Comparison of ENCODE assay signal across 21 cellular contexts in genomic region chr16:71914802-71915201, GRCh38. TPM values are rescaled to one million over a fixed set of nuclear protein-coding genes. Genes with fewer than 3 reads are reported as not detected.
DNase-seq lines count a peak whose midpoint lies in the region; ATAC-seq lines count a peak whose summit lies in the region.
"Had no signal": no experiment of that assay in that cellular context is flagged by ENCODE, and none has a peak within 500 bp of the region (broad histone marks: within the 10 kb centered on the region; RNA-seq: fewer than 3 reads in every experiment).

No MANE protein-coding gene starts in this region.

- H3K9me3 Mint-ChIP-seq in activated naive CD8-positive, alpha-beta T cell (ENCODE audit: low read depth) = no peaks in the 10 kb centered on the region
- no peaks in the 10 kb centered on the region for H3K9me3 Mint-ChIP-seq in activated naive CD8-positive, alpha-beta T cell treated with anti-CD3 and anti-CD28 coated beads, Interleukin-2, amount 50 U/mL, for 24 hours
- H3K9me3 Mint-ChIP-seq in activated T-helper 17 cell treated with anti-CD3 and anti-CD28 coated beads, Interleukin-2, amount 50 U/mL, for 72 hours = no peaks in the 10 kb centered on the region
- peaks cover 0 to 2% (median 0%) of the 10 kb centered on the region in 11 donors for H3K9me3 Mint-ChIP-seq in naive thymus-derived CD4-positive, alpha-beta T cell

- H3K9ac ChIP-seq in subcutaneous abdominal adipose tissue (ENCODE audit: low read length in 5 of 5) = no peak overlapping the region

- H3K27ac Mint-ChIP-seq in activated naive CD8-positive, alpha-beta T cell = peak overlapping the region; percentile 76
- no peak overlapping the region for H3K27ac Mint-ChIP-seq in activated naive CD8-positive, alpha-beta T cell treated with anti-CD3 and anti-CD28 coated beads, Interleukin-2, amount 50 U/mL, for 24 hours
- H3K27ac Mint-ChIP-seq in activated T-helper 17 cell treated with anti-CD3 and anti-CD28 coated beads, Interleukin-2, amount 50 U/mL, for 72 hours = peak overlapping the region; percentile 76
- H3K27ac Mint-ChIP-seq in naive thymus-derived CD4-positive, alpha-beta T cell = peak overlapping the region in 7 of 9 donors; percentile 16 to 86 (median 48)

- H3K4me1 ChIP-seq in naive thymus-derived CD4-positive, alpha-beta T cell (ENCODE audit: control insufficient read depth in 2 of 2, insufficient read depth in 2 of 2, low read length in 2 of 2) = peaks cover 10 to 12% of the 10 kb centered on the region in 2 donors
- H3K4me1 ChIP-seq in subcutaneous abdominal adipose tissue (ENCODE audit: control insufficient read depth in 5 of 5, insufficient read depth in 5 of 5, low read length in 5 of 5) = peaks cover 1 to 65% (median 62%) of the 10 kb centered on the region in 5 donors

- no peak overlapping the region for H3K4me3 ChIP-seq in naive thymus-derived CD4-positive, alpha-beta T cell (ENCODE audit: low read length)
- no peak overlapping the region for H3K4me3 ChIP-seq in subcutaneous abdominal adipose tissue (ENCODE audit: low read depth in 1 of 5, low read length in 5 of 5)

- peaks cover 24% of the 10 kb centered on the region for H3K36me3 Mint-ChIP-seq in activated naive CD8-positive, alpha-beta T cell
- peaks cover 53% of the 10 kb centered on the region for H3K36me3 Mint-ChIP-seq in activated naive CD8-positive, alpha-beta T cell treated with anti-CD3 and anti-CD28 coated beads, Interleukin-2, amount 50 U/mL, for 24 hours (ENCODE audit: low read depth)
- peaks cover 96% of the 10 kb centered on the region for H3K36me3 Mint-ChIP-seq in activated T-helper 17 cell treated with anti-CD3 and anti-CD28 coated beads, Interleukin-2, amount 50 U/mL, for 72 hours (ENCODE audit: low read depth)
- peaks cover 27 to 51% (median 31%) of the 10 kb centered on the region in 5 donors for H3K36me3 Mint-ChIP-seq in naive thymus-derived CD4-positive, alpha-beta T cell

- CTCF ChIA-PET in naive thymus-derived CD4-positive, alpha-beta T cell (lab: Charles Lee) = no interaction called here

- POLR2A ChIA-PET in naive thymus-derived CD4-positive, alpha-beta T cell (lab: Charles Lee) = no interaction called here

- H3K4me1 Mint-ChIP-seq in activated naive CD8-positive, alpha-beta T cell (ENCODE audit: low read depth) = peaks cover 68% of the 10 kb centered on the region
- H3K4me1 Mint-ChIP-seq in activated naive CD8-positive, alpha-beta T cell treated with anti-CD3 and anti-CD28 coated beads, Interleukin-2, amount 50 U/mL, for 24 hours = peaks cover 56% of the 10 kb centered on the region
- H3K4me1 Mint-ChIP-seq in activated T-helper 17 cell treated with anti-CD3 and anti-CD28 coated beads, Interleukin-2, amount 50 U/mL, for 72 hours = peaks cover 43% of the 10 kb centered on the region
- H3K4me1 Mint-ChIP-seq in naive thymus-derived CD4-positive, alpha-beta T cell = peaks cover 32 to 85% (median 68%) of the 10 kb centered on the region in 7 donors

- intact Hi-C loops in naive thymus-derived CD4-positive, alpha-beta T cell (cut with micrococcal nuclease) = loop anchor here in 1 of 2 donors (2.0 to 5.0 kb wide), 2 partner anchors 14 to 47 kb away; no protein-coding TSS in a partner anchor

- H3K27me3 ChIP-seq in naive thymus-derived CD4-positive, alpha-beta T cell (ENCODE audit: control insufficient read depth in 2 of 2, insufficient read depth in 2 of 2, low read length in 2 of 2) = no peaks in the 10 kb centered on the region
- no peaks in the 10 kb centered on the region for H3K27me3 ChIP-seq in subcutaneous abdominal adipose tissue (ENCODE audit: control insufficient read depth in 5 of 5, insufficient read depth in 4 of 5, low read length in 5 of 5)

- no peaks in the 10 kb centered on the region for H3K9me3 ChIP-seq in naive thymus-derived CD4-positive, alpha-beta T cell (ENCODE audit: control insufficient read depth in 2 of 3, low read length in 3 of 3)
- peaks cover 0 to 4% (median 0%) of the 10 kb centered on the region in 5 donors for H3K9me3 ChIP-seq in subcutaneous abdominal adipose tissue (ENCODE audit: control insufficient read depth in 5 of 5, low read length in 5 of 5)

- peaks cover 20 to 47% (median 29%) of the 10 kb centered on the region in 3 experiments for H3K36me3 ChIP-seq in naive thymus-derived CD4-positive, alpha-beta T cell (ENCODE audit: control insufficient read depth in 2 of 3, insufficient read depth in 3 of 3, low read length in 3 of 3)
- H3K36me3 ChIP-seq in subcutaneous abdominal adipose tissue (ENCODE audit: control insufficient read depth in 5 of 5, insufficient read depth in 5 of 5, low read length in 5 of 5) = peaks cover 0 to 23% (median 15%) of the 10 kb centered on the region in 5 donors

- ATAC-seq in activated naive CD8-positive, alpha-beta T cell treated with anti-CD3 and anti-CD28 coated beads, Interleukin-2, amount 50 U/mL, for 24 hours = no peak
- no peak for ATAC-seq in activated T-helper 17 cell treated with anti-CD3 and anti-CD28 coated beads, Interleukin-2, amount 50 U/mL, for 72 hours (replicated peaks)
- ATAC-seq in naive thymus-derived CD4-positive, alpha-beta T cell = no peak
- no peak for ATAC-seq in HG02970 (IDR thresholded peaks at IDR 0.05; ENCODE audit: low FRiP score, unreplicated experiment)
- ATAC-seq: Panc1 had no signal

- H3K27ac ChIP-seq in naive thymus-derived CD4-positive, alpha-beta T cell (ENCODE audit: low read depth, low read length) = no peak overlapping the region
- peak overlapping the region; percentile 21 for H3K27ac ChIP-seq in subcutaneous abdominal adipose tissue (ENCODE audit: low read depth, low read length)

- H3K4me3 Mint-ChIP-seq in activated naive CD8-positive, alpha-beta T cell = no peak overlapping the region
- no peak overlapping the region for H3K4me3 Mint-ChIP-seq in activated naive CD8-positive, alpha-beta T cell treated with anti-CD3 and anti-CD28 coated beads, Interleukin-2, amount 50 U/mL, for 24 hours
- H3K4me3 Mint-ChIP-seq in activated T-helper 17 cell treated with anti-CD3 and anti-CD28 coated beads, Interleukin-2, amount 50 U/mL, for 72 hours = no peak overlapping the region
- H3K4me3 Mint-ChIP-seq in naive thymus-derived CD4-positive, alpha-beta T cell = no peak overlapping the region
- H3K4me3 Mint-ChIP-seq: naive B cell had no signal

- H3K27me3 Mint-ChIP-seq in activated naive CD8-positive, alpha-beta T cell = no peaks in the 10 kb centered on the region
- H3K27me3 Mint-ChIP-seq in activated naive CD8-positive, alpha-beta T cell treated with anti-CD3 and anti-CD28 coated beads, Interleukin-2, amount 50 U/mL, for 24 hours = no peaks in the 10 kb centered on the region
- H3K27me3 Mint-ChIP-seq in activated T-helper 17 cell treated with anti-CD3 and anti-CD28 coated beads, Interleukin-2, amount 50 U/mL, for 72 hours = no peaks in the 10 kb centered on the region
- no peaks in the 10 kb centered on the region for H3K27me3 Mint-ChIP-seq in naive thymus-derived CD4-positive, alpha-beta T cell
- H3K27me3 Mint-ChIP-seq: naive B cell had no signal

- no peak for DNase-seq in activated naive CD8-positive, alpha-beta T cell treated with anti-CD3 and anti-CD28 coated beads, Interleukin-2, amount 50 U/mL, for 24 hours
- no peak for DNase-seq in naive thymus-derived CD4-positive, alpha-beta T cell
- DNase-seq in OCI-M1 (lab: John Stamatoyannopoulos, UW) (no peak), HUDEP-2 (lab: John Stamatoyannopoulos, UW; ENCODE audit: unreplicated experiment in 76 of 76) (no peak)
- DNase-seq: activated CD4-positive, alpha-beta T cell treated with anti-CD3 and anti-CD28 coated beads, Interleukin-2, amount 50 U/mL, for 4 hours; activated naive CD4-positive, alpha-beta T cell treated with anti-CD3 and anti-CD28 coated beads, Interleukin-2, amount 50 U/mL, for 16 hours; C1 segment of cervical spinal cord; GDM1; HCEC 1CT; IMR-90; naive B cell; NCI-H1105; NCI-H510A; NK-92 treated with Interleukin-12 subunit alpha and Interleukin-12 subunit beta, amount 100 ng/mL, for 24 hours; posterior cingulate gyrus; substantia nigra had no signal

RNA-seq across cellular contexts. Expression of gene IST1, which starts 19.5 kb away (rescaled TPM):
- 100 to 1,000 TPM; 159 to 217 TPM for total RNA-seq in activated T-helper 17 cell treated with anti-CD3 and anti-CD28 coated beads, Interleukin-2, amount 50 U/mL, for 72 hours
- 100 to 1,000 TPM; 176 to 303 (median 286) TPM for total RNA-seq in naive thymus-derived CD4-positive, alpha-beta T cell
- 100 to 1,000 TPM; 130 to 231 TPM for polyA plus RNA-seq in naive thymus-derived CD4-positive, alpha-beta T cell

RNA-seq across cellular contexts. Expression of gene ZNF821, which starts 30.8 kb away (rescaled TPM):
- 10 to 100 TPM in 1 of 2 donors, 1 to 10 TPM in 1; 6.3 to 12.2 TPM for total RNA-seq in activated T-helper 17 cell treated with anti-CD3 and anti-CD28 coated beads, Interleukin-2, amount 50 U/mL, for 72 hours
- 10 to 100 TPM in 2 of 5 experiments, 1 to 10 TPM in 3; 2.6 to 13.3 (median 7.0) TPM for total RNA-seq in naive thymus-derived CD4-positive, alpha-beta T cell
- polyA plus RNA-seq in naive thymus-derived CD4-positive, alpha-beta T cell = 1 to 10 TPM; 3.0 to 8.6 TPM
